In the genomic region with DNA sequence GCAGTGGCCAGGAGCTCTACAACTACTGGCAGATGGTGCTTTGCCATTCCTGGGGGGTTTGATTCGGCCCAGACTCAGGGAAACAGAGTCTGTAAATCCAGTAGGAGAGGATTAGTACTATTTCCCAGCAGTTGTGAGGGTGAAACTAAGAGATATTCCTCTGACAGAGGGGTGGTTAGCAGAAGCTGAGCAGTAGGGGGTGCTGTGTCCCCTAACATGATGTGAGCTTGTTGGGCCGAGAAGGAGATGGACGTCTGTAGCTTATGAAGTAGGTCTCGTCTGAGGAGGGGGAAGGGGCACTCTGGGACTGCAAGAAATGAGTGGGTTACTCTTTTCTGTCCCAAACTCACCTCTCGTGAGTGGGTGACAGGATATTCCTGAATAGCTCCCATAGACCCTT, we compare ENCODE assay signal across 9 cellular contexts.
DNase-seq lines count a peak whose midpoint lies in the region; ATAC-seq and TF ChIP-seq lines count a peak whose summit lies in the region.
"Had no signal": no experiment of that assay in that cellular context is flagged by ENCODE, and none has a peak within 500 bp of the region (broad histone marks: within the 10 kb centered on the region; RNA-seq: fewer than 3 reads in every experiment).

No MANE protein-coding gene starts in this region.

- no peaks in the 10 kb centered on the region for H3K36me3 ChIP-seq in uterus
- H3K36me3 ChIP-seq: SJSA1 had no signal

- H3K27ac Mint-ChIP-seq in stimulated activated effector memory CD8-positive, alpha-beta T cell treated with anti-CD3 and anti-CD28 coated beads, Interleukin-12 subunit alpha, Interleukin-12 subunit beta, amount 100 ng/mL, for 72 hours = no peak overlapping the region

- no peaks in the 10 kb centered on the region for H3K9me3 ChIP-seq in uterus
- H3K9me3 ChIP-seq: SJSA1 had no signal

- H3K4me3 ChIP-seq in uterus = no peak overlapping the region
- H3K4me3 ChIP-seq: SJSA1 had no signal

- DNase-seq in GM03348 (ENCODE audit: low spot score) (peak; percentile 21), SK-N-DZ (ENCODE audit: low spot score) (peak; percentile 17), iPS DF 19.7 (ENCODE audit: low read depth, low spot score) (peak; percentile 85), uterus (no peak)
- no peak for DNase-seq in stimulated activated naive CD4-positive, alpha-beta T cell treated with Interleukin-2 at 50 U/mL for 16 hours (lab: John Stamatoyannopoulos, UW)
- no peak for DNase-seq in stimulated activated effector memory CD8-positive, alpha-beta T cell treated with anti-CD3 and anti-CD28 coated beads, Interleukin-12 subunit alpha, Interleukin-12 subunit beta, amount 100 ng/mL, for 72 hours (ENCODE audit: low spot score in 2 of 2)

- peak; percentile 87 for ATAC-seq in GM19452 (IDR thresholded peaks at IDR 0.05; ENCODE audit: unreplicated experiment)
- peak; percentile 93 for ATAC-seq in HG03378 (IDR thresholded peaks at IDR 0.05; ENCODE audit: unreplicated experiment)
- ATAC-seq in stimulated activated effector memory CD8-positive, alpha-beta T cell treated with anti-CD3 and anti-CD28 coated beads, Interleukin-12 subunit alpha, Interleukin-12 subunit beta, amount 100 ng/mL, for 72 hours = no peak

- H3K4me1 ChIP-seq in uterus = no peaks in the 10 kb centered on the region
- H3K4me1 ChIP-seq: SJSA1 had no signal

- TF ChIP-seq CTCF in uterus (IDR thresholded peaks at IDR 0.05) = no peak

- no peak for TF ChIP-seq POLR2A in uterus (IDR thresholded peaks at IDR 0.05)

- intact Hi-C loops in uterus (cut with DNase I; ENCODE audit: low total_unique reads) = no loop called here

- H3K36me3 Mint-ChIP-seq in stimulated activated effector memory CD8-positive, alpha-beta T cell treated with anti-CD3 and anti-CD28 coated beads, Interleukin-12 subunit alpha, Interleukin-12 subunit beta, amount 100 ng/mL, for 72 hours = no peaks in the 10 kb centered on the region

- no peaks in the 10 kb centered on the region for H3K27me3 ChIP-seq in uterus
- H3K27me3 ChIP-seq: SJSA1 had no signal

- peaks cover 12% of the 10 kb centered on the region for H3K9me3 Mint-ChIP-seq in stimulated activated effector memory CD8-positive, alpha-beta T cell treated with anti-CD3 and anti-CD28 coated beads, Interleukin-12 subunit alpha, Interleukin-12 subunit beta, amount 100 ng/mL, for 72 hours

- no peaks in the 10 kb centered on the region for H3K4me1 Mint-ChIP-seq in stimulated activated effector memory CD8-positive, alpha-beta T cell treated with anti-CD3 and anti-CD28 coated beads, Interleukin-12 subunit alpha, Interleukin-12 subunit beta, amount 100 ng/mL, for 72 hours

- H3K4me3 Mint-ChIP-seq in stimulated activated effector memory CD8-positive, alpha-beta T cell treated with anti-CD3 and anti-CD28 coated beads, Interleukin-12 subunit alpha, Interleukin-12 subunit beta, amount 100 ng/mL, for 72 hours = no peak overlapping the region

- H3K27ac ChIP-seq in uterus = no peak overlapping the region
- H3K27ac ChIP-seq: SJSA1 had no signal

Comparison
In these comparisons a context has a peak if more than half of its experiments do, and no peak if none do; other contexts are left out.
1. DNase-seq: peak in GM03348 (single experiment), SK-N-DZ (single experiment) and iPS DF 19.7 (single experiment); none in stimulated activated naive CD4-positive, alpha-beta T cell treated with Interleukin-2 at 50 U/mL for 16 hours (single experiment), stimulated activated effector memory CD8-positive, alpha-beta T cell treated with anti-CD3 and anti-CD28 coated beads, Interleukin-12 subunit alpha, Interleukin-12 subunit beta, amount 100 ng/mL, for 72 hours (0 of 2) and uterus (0 of 2).